26 cellular contexts compared by ENCODE assay signal in the genomic region with DNA sequence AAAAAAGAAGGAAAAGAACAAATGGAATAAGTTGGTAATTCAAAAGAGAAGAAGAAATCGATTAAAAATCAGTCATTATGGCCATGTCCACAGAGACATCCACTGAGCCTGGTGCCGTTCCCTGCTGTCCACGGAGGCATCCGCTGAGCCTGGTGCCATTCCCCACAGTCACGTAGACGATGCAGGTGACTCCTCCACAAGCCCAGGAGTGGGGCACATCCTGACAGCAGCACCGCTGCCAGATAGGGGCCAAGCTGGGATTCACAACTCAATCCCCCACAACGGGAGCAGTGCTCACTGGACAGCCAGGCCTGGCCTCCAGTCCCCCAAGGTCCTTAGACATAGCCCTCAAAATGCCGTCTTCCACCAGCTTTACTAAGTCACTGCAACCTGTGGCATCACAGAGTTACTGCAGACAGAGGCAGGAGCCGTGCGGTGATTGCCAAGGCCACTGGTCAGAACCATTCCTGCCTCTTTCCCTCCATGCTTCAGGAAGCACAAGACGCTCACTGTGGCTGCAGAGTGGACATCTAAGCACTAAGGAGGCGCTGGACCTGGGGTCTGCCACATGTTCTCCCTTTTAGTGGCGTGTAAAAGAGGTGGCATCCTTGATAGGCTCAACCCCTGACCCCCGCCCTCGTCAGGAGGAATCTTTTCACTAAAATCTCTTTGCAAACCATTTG.
"Had no signal": no experiment of that assay in that cellular context is flagged by ENCODE, and none has a peak within 500 bp of the region (broad histone marks: within the 10 kb centered on the region; RNA-seq: fewer than 3 reads in every experiment).

No MANE protein-coding gene starts in this region.

- H3K4me3 Mint-ChIP-seq: activated CD8-positive, alpha-beta T cell treated with anti-CD3 and anti-CD28 coated beads, Interleukin-2, amount 10 ng/mL, durations not matched to agents 7 days and 5 days; activated naive CD4-positive, alpha-beta T cell treated with anti-CD3 and anti-CD28 coated beads for 36 hours; activated naive CD8-positive, alpha-beta T cell treated with anti-CD3 and anti-CD28 coated beads, Interleukin-2, amount 10 ng/mL, durations not matched to agents 7 days and 5 days; activated T-cell treated with anti-CD3 and anti-CD28 coated beads, Interleukin-2, amount 50 U/mL, for 72 hours; natural killer cell; T-cell; T-helper 2 cell treated with Interferon-gamma antibody and Interleukin-4, amounts not matched to agents 5 μg/mL and 100 μg/mL, for 36 hours had no signal

- H3K27ac ChIP-seq: heart right ventricle, left ventricle myocardium inferior, pancreas, right lobe of liver, thyroid gland, VCaP had no signal

- H3K36me3 Mint-ChIP-seq: activated naive CD8-positive, alpha-beta T cell treated with anti-CD3 and anti-CD28 coated beads, Interleukin-2, amount 10 ng/mL, durations not matched to agents 7 days and 5 days; natural killer cell; T-cell had no signal

- DNase-seq: activated CD4-positive, alpha-beta T cell treated with anti-CD3 and anti-CD28 coated beads for 1 hour; activated CD4-positive, alpha-beta T cell treated with anti-CD3 and anti-CD28 coated beads, Interleukin-2, amount 50 U/mL, for 1 hour; activated CD8-positive, alpha-beta T cell treated with anti-CD3 and anti-CD28 coated beads, Interleukin-2, amount 10 ng/mL, durations not matched to agents 7 days and 5 days; activated effector memory CD4-positive, alpha-beta T cell treated with Interleukin-2 at 50 U/mL for 16 hours; activated naive CD4-positive, alpha-beta T cell treated with anti-CD3 and anti-CD28 coated beads for 36 hours; activated naive CD8-positive, alpha-beta T cell treated with anti-CD3 and anti-CD28 coated beads, Interleukin-2, amount 10 ng/mL, durations not matched to agents 7 days and 5 days; activated T-cell treated with anti-CD3 and anti-CD28 coated beads, Interleukin-2, amount 50 U/mL, for 72 hours; amniotic stem cell; cortex of kidney; foreskin fibroblast; heart right ventricle; kidney glomerular epithelial cell; left ventricle myocardium inferior; mammary epithelial cell; midbrain; natural killer cell; pancreas; right lobe of liver; stimulated activated CD4-positive, alpha-beta T cell treated with anti-CD3 and anti-CD28 coated beads, Interleukin-2, amount 100 ng/mL, for 48 hours; stimulated activated naive CD4-positive, alpha-beta T cell; T-cell; thyroid gland had no signal

- H3K9me3 Mint-ChIP-seq: activated naive CD4-positive, alpha-beta T cell treated with anti-CD3 and anti-CD28 coated beads for 36 hours; activated naive CD8-positive, alpha-beta T cell treated with anti-CD3 and anti-CD28 coated beads, Interleukin-2, amount 10 ng/mL, durations not matched to agents 7 days and 5 days; activated T-cell treated with anti-CD3 and anti-CD28 coated beads, Interleukin-2, amount 50 U/mL, for 72 hours; natural killer cell; T-cell; T-helper 2 cell treated with Interferon-gamma antibody and Interleukin-4, amounts not matched to agents 5 μg/mL and 100 μg/mL, for 36 hours had no signal

- H3K4me1 ChIP-seq: heart right ventricle, left ventricle myocardium inferior, pancreas, thyroid gland had no signal

- H3K9me3 ChIP-seq: heart right ventricle, left ventricle myocardium inferior, pancreas, right lobe of liver, thyroid gland had no signal

- H3K36me3 ChIP-seq: heart right ventricle, left ventricle myocardium inferior, pancreas, right lobe of liver, thyroid gland had no signal

- H3K4me1 Mint-ChIP-seq: activated naive CD8-positive, alpha-beta T cell treated with anti-CD3 and anti-CD28 coated beads, Interleukin-2, amount 10 ng/mL, durations not matched to agents 7 days and 5 days; natural killer cell; T-cell had no signal

- H3K27ac Mint-ChIP-seq: activated CD8-positive, alpha-beta T cell treated with anti-CD3 and anti-CD28 coated beads, Interleukin-2, amount 10 ng/mL, durations not matched to agents 7 days and 5 days; activated naive CD4-positive, alpha-beta T cell treated with anti-CD3 and anti-CD28 coated beads for 36 hours; activated naive CD8-positive, alpha-beta T cell treated with anti-CD3 and anti-CD28 coated beads, Interleukin-2, amount 10 ng/mL, durations not matched to agents 7 days and 5 days; activated T-cell treated with anti-CD3 and anti-CD28 coated beads, Interleukin-2, amount 50 U/mL, for 72 hours; natural killer cell; T-cell; T-helper 2 cell treated with Interferon-gamma antibody and Interleukin-4, amounts not matched to agents 5 μg/mL and 100 μg/mL, for 36 hours had no signal

- H3K27me3 ChIP-seq: pancreas, right lobe of liver, thyroid gland had no signal

- H3K4me3 ChIP-seq: heart right ventricle, left ventricle myocardium inferior, pancreas, right lobe of liver, smooth muscle cell, thyroid gland had no signal

- ATAC-seq: activated CD8-positive, alpha-beta T cell treated with anti-CD3 and anti-CD28 coated beads, Interleukin-2, amount 10 ng/mL, durations not matched to agents 7 days and 5 days; activated T-cell treated with anti-CD3 and anti-CD28 coated beads, Interleukin-2, amount 50 U/mL, for 72 hours; heart right ventricle; natural killer cell; pancreas; right lobe of liver; SK-N-SH treated with all-trans-retinoic acid at 6 μM for 48 hours; T-cell had no signal
